Comparison of ENCODE assay signal across 1 cellular context in the genomic region with DNA sequence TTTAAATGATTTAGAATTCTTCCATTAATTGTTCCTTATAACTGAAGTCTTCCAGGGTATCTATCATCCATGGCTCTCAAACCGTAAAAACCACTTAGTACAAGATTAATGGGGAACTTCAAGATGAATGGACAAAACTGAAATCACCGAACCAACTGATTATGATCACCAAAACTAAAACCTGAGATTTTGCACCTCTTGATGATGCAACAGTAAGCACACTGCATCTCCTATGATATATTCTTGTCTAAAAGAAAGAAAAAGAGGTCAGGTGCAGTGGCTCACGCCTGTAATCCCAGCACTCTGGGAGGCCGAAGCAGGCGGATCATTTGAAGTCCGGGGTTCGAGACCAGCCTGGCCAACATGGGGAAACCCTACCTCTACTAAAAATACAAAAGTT.
TF ChIP-seq lines count a peak whose summit lies in the region.

No MANE protein-coding gene starts in this region.

TF ChIP-seq in IMR-90, 13 proteins besides CTCF, POLR2A, EP300 and RAD21:
- no peak for TF ChIP-seq MXI1 (IDR thresholded peaks at IDR 0.05; ENCODE audit: borderline replicate concordance, low read depth, low read length)
- 0 out of 2 replicates have a peak, but pooled peaks have one; percentile 41 for TF ChIP-seq CEBPB (IDR thresholded peaks at IDR 0.05; ENCODE audit: low read depth, low read length)
